ENCODE assay signal across 8 cellular contexts in the genomic region with DNA sequence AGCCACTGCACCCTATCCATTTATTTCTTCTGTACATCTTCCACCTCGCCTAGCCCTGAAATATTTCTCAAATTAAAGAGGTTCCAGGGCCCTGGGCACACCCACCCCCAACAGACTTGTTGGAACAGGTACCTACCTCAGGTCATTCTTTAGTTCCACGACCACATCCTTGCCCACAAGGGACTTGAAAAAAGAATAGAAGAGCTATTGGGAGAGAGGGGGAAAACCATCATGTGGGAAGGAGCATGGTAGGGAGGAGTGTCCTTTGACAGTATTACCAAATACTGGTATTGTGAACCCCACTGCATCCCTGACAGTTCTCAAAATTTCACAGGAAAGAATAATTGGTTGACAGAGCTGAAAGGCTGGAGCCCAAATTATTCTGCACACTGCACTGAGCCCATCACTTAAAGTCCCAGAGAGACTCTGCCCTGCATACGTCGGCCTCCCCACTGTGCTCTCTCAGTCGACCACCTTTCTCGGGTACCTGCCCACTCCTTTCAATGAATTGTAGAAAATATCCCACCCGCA. TPM values are rescaled to one million over a fixed set of nuclear protein-coding genes. Genes with fewer than 3 reads are reported as not detected.
DNase-seq lines count a peak whose midpoint lies in the region; ATAC-seq and TF ChIP-seq lines count a peak whose summit lies in the region.

No MANE protein-coding gene starts in this region.

- H3K9me2 ChIP-seq in DOHH2 (replicated peaks; ENCODE audit: control insufficient read depth, low read length), result no peaks in the 10 kb centered on the region

- in situ Hi-C loops in brain microvascular endothelial cell (cut with HindIII; ENCODE audit: low pct_ligation_motif_present, low sequenced_read_pairs), result no loop called here

- no peaks in the 10 kb centered on the region for H3K9me3 Mint-ChIP-seq in memory B cell

- H3K4me3 ChIP-seq in DOHH2 (ENCODE audit: low read length), result peak overlapping the region; percentile 95
- peak overlapping the region; percentile 81 for H3K4me3 ChIP-seq in brain microvascular endothelial cell (ENCODE audit: low read depth, low read length)
- peak overlapping the region; percentile 35 to 76 for H3K4me3 ChIP-seq in uterus

- peaks cover 13% of the 10 kb centered on the region for H3K4me1 Mint-ChIP-seq in memory B cell

- intact Hi-C loops in uterus (cut with DNase I; ENCODE audit: low total_unique reads), result no loop called here

- H3K36me3 ChIP-seq in DOHH2 (ENCODE audit: control insufficient read depth, low read length) (peaks cover 31% of the 10 kb centered on the region), brain microvascular endothelial cell (replicated peaks) (peaks cover 2% of the 10 kb centered on the region), uterus (no peaks in the 10 kb centered on the region)

- peak overlapping the region; percentile 68 for H3K27ac ChIP-seq in DOHH2 (ENCODE audit: low read depth, low read length)
- peak overlapping the region; percentile 59 for H3K27ac ChIP-seq in brain microvascular endothelial cell
- peak overlapping the region; percentile 90 to 97 for H3K27ac ChIP-seq in uterus

- H3K4me2 ChIP-seq in DOHH2 (ENCODE audit: low read length), result peak overlapping the region; percentile 98

- TF ChIP-seq POLR2A in uterus (IDR thresholded peaks at IDR 0.05), result no peak

- H3K27ac Mint-ChIP-seq in memory B cell, result peak overlapping the region; percentile 93

- H3K36me3 Mint-ChIP-seq in memory B cell, result peaks cover 10% of the 10 kb centered on the region

- H3K9me3 ChIP-seq in DOHH2 (ENCODE audit: control insufficient read depth, insufficient read depth, low read length), result no peaks in the 10 kb centered on the region
- no peaks in the 10 kb centered on the region for H3K9me3 ChIP-seq in uterus

- TF ChIP-seq CTCF in DOHH2 (IDR thresholded peaks at IDR 0.05; ENCODE audit: low read depth, low read length, poor library complexity, severe bottlenecking), result no peak
- TF ChIP-seq CTCF in brain microvascular endothelial cell (IDR thresholded peaks at IDR 0.05; ENCODE audit: low read depth, low read length, missing control alignments), result no peak
- TF ChIP-seq CTCF in uterus (IDR thresholded peaks at IDR 0.05), result no peak

- H3K27me3 ChIP-seq in DOHH2 (ENCODE audit: control insufficient read depth, low read length), result no peaks in the 10 kb centered on the region
- H3K27me3 ChIP-seq in brain microvascular endothelial cell (replicated peaks), result no peaks in the 10 kb centered on the region
- no peaks in the 10 kb centered on the region for H3K27me3 ChIP-seq in uterus

- no peaks in the 10 kb centered on the region for H4K20me1 ChIP-seq in DOHH2 (ENCODE audit: control insufficient read depth, insufficient read depth, low read depth, low read length)

- H3K79me2 ChIP-seq in DOHH2 (ENCODE audit: control insufficient read depth, low read length), result peaks cover 42% of the 10 kb centered on the region

- H3F3A ChIP-seq in DOHH2 (ENCODE audit: control insufficient read depth, insufficient read depth), result peaks cover 4% of the 10 kb centered on the region; the same call in 1 of the 2 replicates

- H3K27me3 Mint-ChIP-seq in memory B cell, result no peaks in the 10 kb centered on the region

- peaks cover 14% of the 10 kb centered on the region for H3K4me1 ChIP-seq in DOHH2 (ENCODE audit: control insufficient read depth, low read length)
- peaks cover 0 to 8% of the 10 kb centered on the region in 2 donors for H3K4me1 ChIP-seq in uterus

- peak overlapping the region; percentile 88 for H3K4me3 Mint-ChIP-seq in memory B cell

- DNase-seq in brain microvascular endothelial cell (no peak), memory B cell (ENCODE audit: low spot score in 2 of 2) (no peak), uterus (no peak), inferior parietal cortex (ENCODE audit: extremely low spot score) (no peak), NOMO-1 treated with DMSO at 0.1 percent for 48 hours (lab: John Stamatoyannopoulos, UW; ENCODE audit: unreplicated experiment) (no peak), DMS79 (lab: John Stamatoyannopoulos, UW) (no peak)

- ATAC-seq in HG03439 (IDR thresholded peaks at IDR 0.05; ENCODE audit: unreplicated experiment) (peak; percentile 8), memory B cell (ENCODE audit: low read depth) (peak; percentile 8)

RNA-seq across cellular contexts. Expression of gene LSM2, which starts 0.8 kb away (rescaled TPM):
- 100 to 1,000 TPM in 1 of 4 donors, 10 to 100 TPM in 3; 37.1 to 119 (median 58.7) TPM for total RNA-seq in uterus

RNA-seq across cellular contexts. Expression of gene HSPA1L, which starts 9.1 kb away (rescaled TPM):
- 1 to 10 TPM in 3 of 4 donors, under 1 TPM in 1; 0.59 to 4.6 (median 2.3) TPM for total RNA-seq in uterus

RNA-seq across cellular contexts. Expression of gene HSPA1A, which starts 9.3 kb away (rescaled TPM):
- 100 to 1,000 TPM in 3 of 4 donors, 10 to 100 TPM in 1; 98.8 to 261 (median 170) TPM for total RNA-seq in uterus

RNA-seq across cellular contexts. Expression of gene VARS1, which starts 10.5 kb away (rescaled TPM):
- total RNA-seq in uterus, result 100 to 1,000 TPM in 1 of 4 donors, 10 to 100 TPM in 3; 35.6 to 118 (median 53.4) TPM

RNA-seq across cellular contexts. Expression of gene HSPA1B, which starts 21.5 kb away (rescaled TPM):
- total RNA-seq in uterus, result 100 to 1,000 TPM in 2 of 4 donors, 10 to 100 TPM in 2; 40.3 to 268 (median 152) TPM
